Comparison of ENCODE assay signal across 19 cellular contexts in genomic region chr4:133270021-133270570, GRCh38.
DNase-seq lines count a peak whose midpoint lies in the region; ATAC-seq and TF ChIP-seq lines count a peak whose summit lies in the region.
"Had no signal": no experiment of that assay in that cellular context is flagged by ENCODE, and none has a peak within 500 bp of the region (broad histone marks: within the 10 kb centered on the region; RNA-seq: fewer than 3 reads in every experiment).

No MANE protein-coding gene starts in this region.

- H3K27ac ChIP-seq in endodermal cell (ENCODE audit: low read depth, low read length) (no peak overlapping the region), trophoblast cell (ENCODE audit: low read depth, low read length) (no peak overlapping the region)
- H3K27ac ChIP-seq: prostate gland, stomach, vagina had no signal

- H3K79me1 ChIP-seq in trophoblast cell (ENCODE audit: low read length): no peaks in the 10 kb centered on the region

- no peak overlapping the region for H3K4me2 ChIP-seq in trophoblast cell (ENCODE audit: low read length)

- H3K4me1 ChIP-seq in endodermal cell (ENCODE audit: control insufficient read depth, insufficient read depth, low read length): peaks cover 16% of the 10 kb centered on the region
- no peaks in the 10 kb centered on the region for H3K4me1 ChIP-seq in trophoblast cell (ENCODE audit: control insufficient read depth in 1 of 2, insufficient read depth in 2 of 2, low read length in 2 of 2)
- H3K4me1 ChIP-seq: prostate gland, stomach, vagina had no signal

- no peak overlapping the region for H3K18ac ChIP-seq in trophoblast cell (ENCODE audit: low read length)

- H3K27me3 Mint-ChIP-seq in endodermal cell (ENCODE audit: insufficient read depth): no peaks in the 10 kb centered on the region
- H3K27me3 Mint-ChIP-seq: activated naive CD8-positive, alpha-beta T cell; IgD-negative memory B cell; naive B cell had no signal

- ATAC-seq in GM18870 (IDR thresholded peaks at IDR 0.05; ENCODE audit: unreplicated experiment) (peak; percentile 79), GM18517 (IDR thresholded peaks at IDR 0.05; ENCODE audit: unreplicated experiment) (no peak), HG03457 (IDR thresholded peaks at IDR 0.05; ENCODE audit: unreplicated experiment) (no peak), HG02571 (IDR thresholded peaks at IDR 0.05; ENCODE audit: unreplicated experiment) (no peak)

- no peak overlapping the region for H4K12ac ChIP-seq in trophoblast cell (ENCODE audit: low read depth, low read length)

- H2AK5ac ChIP-seq in trophoblast cell (ENCODE audit: low read length): no peak overlapping the region

- H3K9ac ChIP-seq in endodermal cell (ENCODE audit: extremely low read depth, low read length, poor library complexity, severe bottlenecking) (peak overlapping the region; percentile 63), trophoblast cell (ENCODE audit: low read length) (no peak overlapping the region)

- no peaks in the 10 kb centered on the region for H3K9me3 Mint-ChIP-seq in endodermal cell
- H3K9me3 Mint-ChIP-seq: T-helper 2 cell treated with Interferon-gamma antibody and Interleukin-4, amounts not matched to agents 5 μg/mL and 100 μg/mL, for 36 hours had no signal

- WGBS in endodermal cell (ENCODE audit: insufficient coverage in 1 of 2, insufficient read length in 1 of 2), 2 experiments: 67 to 72% methylated on average over 1 to 2 of the region's 2 CpGs
- no CpG with 5 or more reads among the region's 2 CpGs for WGBS in trophoblast cell (ENCODE audit: extremely low coverage, insufficient coverage, insufficient read length)

- H3K27ac Mint-ChIP-seq in endodermal cell: no peak overlapping the region
- H3K27ac Mint-ChIP-seq: activated naive CD8-positive, alpha-beta T cell; IgD-negative memory B cell; T-helper 2 cell treated with Interferon-gamma antibody and Interleukin-4, amounts not matched to agents 5 μg/mL and 100 μg/mL, for 36 hours had no signal

- no peak overlapping the region for H2BK5ac ChIP-seq in trophoblast cell (ENCODE audit: low read depth, low read length, poor library complexity)

- peak overlapping the region; percentile 88 for H3K4me3 ChIP-seq in endodermal cell (ENCODE audit: low read length)
- no peak overlapping the region for H3K4me3 ChIP-seq in trophoblast cell (ENCODE audit: low read depth, low read length)
- H3K4me3 ChIP-seq: prostate gland, stomach, vagina had no signal

- H3K36me3 ChIP-seq in endodermal cell (ENCODE audit: control insufficient read depth, insufficient read depth, low read length) (peaks cover 16% of the 10 kb centered on the region), trophoblast cell (ENCODE audit: control insufficient read depth in 1 of 2, insufficient read depth in 2 of 2, low read length in 2 of 2) (no peaks in the 10 kb centered on the region)
- H3K36me3 ChIP-seq: prostate gland, stomach, vagina had no signal

- no peak overlapping the region for H3K4me3 Mint-ChIP-seq in endodermal cell
- H3K4me3 Mint-ChIP-seq: activated naive CD8-positive, alpha-beta T cell; IgD-negative memory B cell; naive B cell; T-helper 2 cell treated with Interferon-gamma antibody and Interleukin-4, amounts not matched to agents 5 μg/mL and 100 μg/mL, for 36 hours had no signal

- no peak for TF ChIP-seq CTCF in endodermal cell (conservative IDR thresholded peaks at IDR 0.05)

- peaks cover 22% of the 10 kb centered on the region for H3K36me3 Mint-ChIP-seq in endodermal cell (ENCODE audit: low read depth)
- H3K36me3 Mint-ChIP-seq: activated naive CD8-positive, alpha-beta T cell; IgD-negative memory B cell; naive B cell had no signal

- H2BK12ac ChIP-seq in trophoblast cell (ENCODE audit: low read length): no peak overlapping the region

- no peak overlapping the region for H4K91ac ChIP-seq in trophoblast cell (ENCODE audit: low read depth, low read length)

- no peaks in the 10 kb centered on the region for H3K79me2 ChIP-seq in trophoblast cell (ENCODE audit: control insufficient read depth, insufficient read depth, low read length, poor library complexity)

- no peak overlapping the region for H4K8ac ChIP-seq in trophoblast cell (ENCODE audit: low read depth, low read length)

- no peak overlapping the region for H3K4ac ChIP-seq in trophoblast cell (ENCODE audit: low read depth, low read length)

- no peak overlapping the region for H3K14ac ChIP-seq in trophoblast cell (ENCODE audit: low read length)

- H2BK120ac ChIP-seq in trophoblast cell (ENCODE audit: insufficient read depth, low read length, poor library complexity): no peak overlapping the region

- H3K27me3 ChIP-seq in endodermal cell (ENCODE audit: control insufficient read depth, insufficient read depth, low read length, poor library complexity, severe bottlenecking): no peaks in the 10 kb centered on the region
- no peaks in the 10 kb centered on the region for H3K27me3 ChIP-seq in trophoblast cell (ENCODE audit: insufficient read depth, low read length)
- H3K27me3 ChIP-seq: stomach, vagina had no signal

- peaks cover 31% of the 10 kb centered on the region for H3K4me1 Mint-ChIP-seq in endodermal cell
- H3K4me1 Mint-ChIP-seq: IgD-negative memory B cell, naive B cell had no signal

- no peaks in the 10 kb centered on the region for H3K9me3 ChIP-seq in endodermal cell (ENCODE audit: control insufficient read depth, low read length)
- H3K9me3 ChIP-seq in trophoblast cell (ENCODE audit: insufficient read depth, low read depth, low read length): no peaks in the 10 kb centered on the region
- H3K9me3 ChIP-seq: prostate gland, stomach, vagina had no signal

- H2AFZ ChIP-seq in trophoblast cell (ENCODE audit: insufficient read depth, low read length, poor library complexity): no peak overlapping the region

- no peak overlapping the region for H3K23ac ChIP-seq in trophoblast cell (ENCODE audit: low read length)

- peak; percentile 10 for DNase-seq in HuH-7 (ENCODE audit: low spot score)
- peak; percentile 59 for DNase-seq in endodermal cell
- DNase-seq in trophoblast cell: peak; percentile 65 to 91
- DNase-seq in NCI-H2171 treated with DMSO at 0.1 percent for 48 hours (lab: John Stamatoyannopoulos, UW): no peak
- DNase-seq: COR-L47; effector CD4-positive, alpha-beta T cell; naive B cell; NCI-H1092; SHP77 treated with DMSO at 0.1 percent for 48 hours; stomach had no signal
